17 cellular contexts compared by ENCODE assay signal in genomic region chr1:29960906-29961675, GRCh38.
DNase-seq lines count a peak whose midpoint lies in the region; ATAC-seq, FAIRE-seq and TF ChIP-seq lines count a peak whose summit lies in the region.
"Had no signal": no experiment of that assay in that cellular context is flagged by ENCODE, and none has a peak within 500 bp of the region (broad histone marks: within the 10 kb centered on the region; RNA-seq: fewer than 3 reads in every experiment).

No MANE protein-coding gene starts in this region.

- ATAC-seq in SK-N-SH treated with all-trans-retinoic acid at 6 μM for 48 hours (no peak), GM21717 (IDR thresholded peaks at IDR 0.05; ENCODE audit: unreplicated experiment) (no peak)

- H3K79me1 ChIP-seq in H1 (ENCODE audit: low read depth, low read length): no peaks in the 10 kb centered on the region
- no peaks in the 10 kb centered on the region for H3K79me1 ChIP-seq in mesendoderm (ENCODE audit: low read length)

- peaks cover 0 to 22% of the 10 kb centered on the region in 2 experiments; a peak in 1 of 4 replicates for H3K4me1 ChIP-seq in SK-N-SH (ENCODE audit: control insufficient read depth in 1 of 2, insufficient read depth in 2 of 2, low read depth in 1 of 2, low read length in 1 of 2)
- H3K4me1 ChIP-seq in H1 (replicated peaks in 1 of 4; ENCODE audit: control insufficient read depth in 3 of 4, insufficient read depth in 4 of 4, low read length in 3 of 4): peaks cover 0 to 5% (median 0%) of the 10 kb centered on the region in 4 experiments; a peak in 2 of 7 replicates
- H3K4me1 ChIP-seq in mesendoderm (ENCODE audit: control insufficient read depth, low read depth, low read length): peaks cover 3% of the 10 kb centered on the region
- H3K4me1 ChIP-seq in suprapubic skin: no peaks in the 10 kb centered on the region
- no peaks in the 10 kb centered on the region for H3K4me1 ChIP-seq in tibial nerve

- peak overlapping the region; percentile 49; the same call in 1 of the 2 replicates for H2BK5ac ChIP-seq in H1 (ENCODE audit: low read depth, low read length)
- H2BK5ac ChIP-seq in mesendoderm (ENCODE audit: low read length): no peak overlapping the region

- H2BK120ac ChIP-seq in H1 (replicated peaks; ENCODE audit: low read depth, low read length): no peak overlapping the region
- no peak overlapping the region for H2BK120ac ChIP-seq in mesendoderm (ENCODE audit: low read depth, low read length)

- H2AK5ac ChIP-seq in H1 (ENCODE audit: low read depth, low read length) (no peak overlapping the region), mesendoderm (ENCODE audit: low read length) (no peak overlapping the region)

- DNase-seq in SK-N-SH: peak; percentile 54
- DNase-seq in H1 (ENCODE audit: low read depth in 1 of 2, low spot score in 2 of 2): no peak
- peak; percentile 72 for DNase-seq in mesendoderm
- DNase-seq in suprapubic skin (ENCODE audit: low spot score in 2 of 2): peak; percentile 40 to 55
- DNase-seq in tibial nerve (ENCODE audit: low spot score in 2 of 2): no peak
- DNase-seq in NCI-H187 treated with DMSO at 0.1 percent for 48 hours (lab: John Stamatoyannopoulos, UW): no peak
- DNase-seq: COR-L47, DMS53, HCEC 1CT, NCI-H1436, NCI-H2107, NCI-H446 treated with DMSO at 0.1 percent for 48 hours, SHP77 treated with DMSO at 0.1 percent for 48 hours had no signal

- H3K36me3 ChIP-seq in SK-N-SH (replicated peaks in 1 of 2; ENCODE audit: control insufficient read depth in 1 of 2, insufficient read depth in 2 of 2, low read length in 1 of 2): no peaks in the 10 kb centered on the region
- H3K36me3 ChIP-seq in H1 (ENCODE audit: control insufficient read depth in 2 of 4, insufficient read depth in 4 of 4, low read length in 3 of 4): no peaks in the 10 kb centered on the region
- H3K36me3 ChIP-seq in mesendoderm (ENCODE audit: control insufficient read depth, insufficient read depth, low read length): no peaks in the 10 kb centered on the region
- H3K36me3 ChIP-seq in suprapubic skin: no peaks in the 10 kb centered on the region
- no peaks in the 10 kb centered on the region for H3K36me3 ChIP-seq in tibial nerve

- H3K27ac ChIP-seq in SK-N-SH (ENCODE audit: low read depth in 2 of 2, low read length in 1 of 2): no peak overlapping the region
- no peak overlapping the region for H3K27ac ChIP-seq in H1 (ENCODE audit: low read depth, low read length)
- no peak overlapping the region for H3K27ac ChIP-seq in mesendoderm (ENCODE audit: low read depth, low read length)
- H3K27ac ChIP-seq in suprapubic skin: no peak overlapping the region
- H3K27ac ChIP-seq in tibial nerve: no peak overlapping the region
- H3K27ac ChIP-seq: C4-2B had no signal

- no peaks in the 10 kb centered on the region for H3F3A ChIP-seq in SK-N-SH (replicated peaks; ENCODE audit: insufficient read depth)

- H3K9me3 ChIP-seq in SK-N-SH (no peaks in the 10 kb centered on the region), H1 (ENCODE audit: insufficient read depth in 2 of 2, low read depth in 1 of 2, low read length in 1 of 2) (no peaks in the 10 kb centered on the region), suprapubic skin (no peaks in the 10 kb centered on the region), tibial nerve (no peaks in the 10 kb centered on the region)

- H3K14ac ChIP-seq in H1 (ENCODE audit: insufficient read length): no peak overlapping the region

- CTCF ChIA-PET in SK-N-SH (lab: Yijun Ruan, JAX) (no interaction called here), H1 (lab: Charles Lee; ENCODE audit: partially characterized antibody) (interaction anchor here (0.6 to 1.2 kb wide), 2 partner anchors 8 to 69 kb away, joined by 3 read pairs; no protein-coding TSS in a partner anchor)

- WGBS in SK-N-SH (ENCODE audit: low lambda C conversion rate): 70% methylated on average over 7 of the region's 14 CpGs
- WGBS in H1 (ENCODE audit: extremely low coverage in 1 of 2, insufficient coverage in 1 of 2, insufficient read length in 1 of 2, insufficient replicate concordance in 2 of 2, low coverage in 1 of 2, low lambda C conversion rate in 2 of 2, missing lambda C conversion rate in 1 of 2), 2 experiments: 69% methylated on average over 13 of the region's 14 CpGs; no CpG with 5 or more reads in 1 of the 2 experiments
- no CpG with 5 or more reads among the region's 14 CpGs for WGBS in mesendoderm (ENCODE audit: extremely low coverage, insufficient coverage, low lambda C conversion rate)
- WGBS in suprapubic skin: 86% methylated on average over 6 of the region's 14 CpGs
- 38 to 45% methylated on average over 14 of the region's 14 CpGs for WGBS in tibial nerve, 2 donors

- no peaks in the 10 kb centered on the region for H3K23me2 ChIP-seq in H1 (ENCODE audit: low read depth, low read length)

- no peak overlapping the region for H2BK20ac ChIP-seq in H1 (ENCODE audit: low read length)

- H2AFZ ChIP-seq in SK-N-SH (ENCODE audit: low read depth) (no peak overlapping the region), H1 (ENCODE audit: low read length) (peak overlapping the region; percentile 43; the same call in 1 of the 2 replicates)

- no peaks in the 10 kb centered on the region for H3K9me2 ChIP-seq in SK-N-SH

- H2BK12ac ChIP-seq in H1 (ENCODE audit: low read depth, low read length): no peak overlapping the region

- H3K4me3 ChIP-seq in SK-N-SH (ENCODE audit: low read depth in 2 of 2, low read length in 1 of 2) (no peak overlapping the region), H1 (ENCODE audit: extremely low read depth in 1 of 4, insufficient read depth in 2 of 4, low read depth in 3 of 4, low read length in 4 of 4) (no peak overlapping the region), mesendoderm (ENCODE audit: low read length) (no peak overlapping the region), suprapubic skin (no peak overlapping the region), tibial nerve (no peak overlapping the region)

- 0 out of 2 replicates have a peak overlapping the region, but pooled peaks have one; percentile 27 for H3K18ac ChIP-seq in H1 (ENCODE audit: extremely low read depth, low read length)
- no peak overlapping the region for H3K18ac ChIP-seq in mesendoderm (ENCODE audit: low read length)

- H4K5ac ChIP-seq in H1 (ENCODE audit: insufficient read length, low read depth, low read length) (no peak overlapping the region), mesendoderm (ENCODE audit: low read length) (no peak overlapping the region)

- H4K8ac ChIP-seq in H1 (ENCODE audit: extremely low read depth, insufficient read depth, low read length) (peak overlapping the region; percentile 53), mesendoderm (ENCODE audit: low read depth, low read length) (no peak overlapping the region)

- H4K20me1 ChIP-seq in SK-N-SH (ENCODE audit: insufficient read depth): no peaks in the 10 kb centered on the region
- no peaks in the 10 kb centered on the region for H4K20me1 ChIP-seq in H1 (replicated peaks in 1 of 2; ENCODE audit: control insufficient read depth in 1 of 2, insufficient read depth in 2 of 2, low read length in 2 of 2)

- peak overlapping the region; percentile 62 for H4K91ac ChIP-seq in H1 (replicated peaks; ENCODE audit: insufficient read length, low read length)

- FAIRE-seq in H1 (lab: Jason Lieb, UNC): no peak
- FAIRE-seq: A204.1 had no signal

- H3K9ac ChIP-seq in SK-N-SH (no peak overlapping the region), H1 (replicated peaks in 1 of 4; ENCODE audit: extremely low read depth in 1 of 4, low read depth in 3 of 4, low read length in 3 of 4) (no peak overlapping the region), mesendoderm (ENCODE audit: low read length) (no peak overlapping the region)

- TF ChIP-seq POLR2A in H1 (IDR thresholded peaks at IDR 0.05; ENCODE audit: control extremely low read depth in 1 of 2, low read depth in 2 of 2, low read length in 2 of 2) (no peak), suprapubic skin (IDR thresholded peaks at IDR 0.05) (no peak), tibial nerve (IDR thresholded peaks at IDR 0.05) (no peak)

- TF ChIP-seq EP300 in SK-N-SH (IDR thresholded peaks at IDR 0.05; ENCODE audit: borderline replicate concordance in 1 of 2, low read depth in 1 of 2, low read length in 1 of 2) (no peak), H1 (IDR thresholded peaks at IDR 0.05; ENCODE audit: borderline replicate concordance in 1 of 2, low read depth in 2 of 2, low read length in 2 of 2) (no peak), suprapubic skin (IDR thresholded peaks at IDR 0.05) (no peak), tibial nerve (IDR thresholded peaks at IDR 0.05) (no peak)

- H3K23ac ChIP-seq in H1 (ENCODE audit: insufficient read length) (no peak overlapping the region), mesendoderm (ENCODE audit: low read length) (no peak overlapping the region)

- H3K56ac ChIP-seq in H1 (replicated peaks; ENCODE audit: insufficient read length, low read depth, low read length) (no peak overlapping the region), mesendoderm (ENCODE audit: low read length) (no peak overlapping the region)

- no peak for TF ChIP-seq CTCF in SK-N-SH (IDR thresholded peaks at IDR 0.05)
- TF ChIP-seq CTCF in H1 (IDR thresholded peaks at IDR 0.05; ENCODE audit: control extremely low read depth in 1 of 3, insufficient read depth in 1 of 3, low read depth in 1 of 3, low read length in 3 of 3): no peak
- TF ChIP-seq CTCF in suprapubic skin (IDR thresholded peaks at IDR 0.05): no peak
- no peak for TF ChIP-seq CTCF in tibial nerve (IDR thresholded peaks at IDR 0.05)

- no peak overlapping the region for H3K4me2 ChIP-seq in SK-N-SH
- H3K4me2 ChIP-seq in H1 (ENCODE audit: insufficient read depth in 1 of 2, low read depth in 2 of 2, low read length in 2 of 2): no peak overlapping the region
- H3K4me2 ChIP-seq in mesendoderm (ENCODE audit: low read length): no peak overlapping the region

- H2BK15ac ChIP-seq in H1 (ENCODE audit: low read length) (peak overlapping the region; percentile 61; the same call in 1 of the 2 replicates), mesendoderm (replicated peaks; ENCODE audit: low read depth) (no peak overlapping the region)

- H3K4ac ChIP-seq in H1 (replicated peaks; ENCODE audit: insufficient read length, low read depth, low read length): peak overlapping the region; percentile 21
- H3K4ac ChIP-seq in mesendoderm (ENCODE audit: low read depth, low read length): no peak overlapping the region

- no peaks in the 10 kb centered on the region for H3K79me2 ChIP-seq in SK-N-SH (ENCODE audit: insufficient read depth)
- H3K79me2 ChIP-seq in H1 (ENCODE audit: control insufficient read depth in 1 of 2, insufficient read depth in 2 of 2, low read length in 2 of 2): no peaks in the 10 kb centered on the region
- H3K79me2 ChIP-seq in mesendoderm (ENCODE audit: control insufficient read depth, insufficient read depth, low read length): no peaks in the 10 kb centered on the region

- TF ChIP-seq RAD21 in SK-N-SH (IDR thresholded peaks at IDR 0.05; ENCODE audit: low read length): no peak
- TF ChIP-seq RAD21 in H1 (IDR thresholded peaks at IDR 0.05 in 1 of 2, conservative IDR thresholded peaks at IDR 0.05 in 1 of 2; ENCODE audit: low read depth in 2 of 2, low read length in 2 of 2): no peak

- POLR2A ChIA-PET in SK-N-SH (lab: Yijun Ruan, JAX): no interaction called here
- POLR2A ChIA-PET in H1 (lab: Charles Lee; ENCODE audit: partially characterized antibody): no interaction called here

- H3K27me3 ChIP-seq in SK-N-SH (ENCODE audit: insufficient read depth) (no peaks in the 10 kb centered on the region), H1 (replicated peaks in 1 of 4; ENCODE audit: control insufficient read depth in 3 of 4, extremely low read depth in 1 of 4, insufficient read depth in 3 of 4, low read length in 3 of 4) (no peaks in the 10 kb centered on the region), mesendoderm (ENCODE audit: insufficient read depth, low read length, poor library complexity) (no peaks in the 10 kb centered on the region), suprapubic skin (peaks cover 63% of the 10 kb centered on the region), tibial nerve (no peaks in the 10 kb centered on the region)

Comparison
In these comparisons a context has a peak if more than half of its experiments do, and no peak if none do; other contexts are left out.
1. DNase-seq: peak in SK-N-SH (single experiment), mesendoderm (single experiment) and suprapubic skin (2 of 2); none in H1 (0 of 2), tibial nerve (0 of 2) and NCI-H187 treated with DMSO at 0.1 percent for 48 hours (single experiment).